1 cellular context compared by ENCODE assay signal in the genomic region with DNA sequence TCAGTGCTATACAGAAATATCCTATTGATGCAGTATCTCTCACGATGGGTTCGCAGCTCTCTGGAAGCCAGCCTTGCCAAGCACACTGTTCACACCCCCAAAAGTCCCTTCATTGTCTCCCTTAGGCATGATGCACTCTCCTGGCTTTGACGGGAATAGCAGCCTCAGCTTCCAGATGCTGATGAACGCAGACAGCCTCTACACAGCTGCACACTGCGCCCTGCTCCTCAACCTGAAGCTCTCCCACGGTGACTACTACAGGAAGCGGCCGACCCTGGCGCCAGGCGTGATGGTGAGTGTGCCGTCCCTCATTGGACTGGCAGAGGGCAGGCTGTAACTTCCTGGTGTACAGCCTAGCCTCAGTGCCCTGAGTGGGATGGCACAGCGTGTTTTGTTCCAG.
TF ChIP-seq lines count a peak whose summit lies in the region.

No MANE protein-coding gene starts in this region.

TF ChIP-seq in SK-N-SH, 30 proteins besides CTCF, POLR2A, EP300 and RAD21 (continued from another document):
- TF ChIP-seq, protein P1, sequence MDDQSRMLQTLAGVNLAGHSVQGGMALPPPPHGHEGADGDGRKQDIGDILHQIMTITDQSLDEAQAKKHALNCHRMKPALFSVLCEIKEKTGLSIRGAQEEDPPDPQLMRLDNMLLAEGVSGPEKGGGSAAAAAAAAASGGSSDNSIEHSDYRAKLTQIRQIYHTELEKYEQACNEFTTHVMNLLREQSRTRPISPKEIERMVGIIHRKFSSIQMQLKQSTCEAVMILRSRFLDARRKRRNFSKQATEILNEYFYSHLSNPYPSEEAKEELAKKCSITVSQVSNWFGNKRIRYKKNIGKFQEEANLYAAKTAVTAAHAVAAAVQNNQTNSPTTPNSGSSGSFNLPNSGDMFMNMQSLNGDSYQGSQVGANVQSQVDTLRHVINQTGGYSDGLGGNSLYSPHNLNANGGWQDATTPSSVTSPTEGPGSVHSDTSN (IDR thresholded peaks at IDR 0.05), result no peak
- TF ChIP-seq USF1 (IDR thresholded peaks at IDR 0.05; ENCODE audit: borderline replicate concordance, low read depth) (no peak), FOXM1 (IDR thresholded peaks at IDR 0.05; ENCODE audit: low read depth) (no peak)
